18 cellular contexts compared by ENCODE assay signal in the genomic region with DNA sequence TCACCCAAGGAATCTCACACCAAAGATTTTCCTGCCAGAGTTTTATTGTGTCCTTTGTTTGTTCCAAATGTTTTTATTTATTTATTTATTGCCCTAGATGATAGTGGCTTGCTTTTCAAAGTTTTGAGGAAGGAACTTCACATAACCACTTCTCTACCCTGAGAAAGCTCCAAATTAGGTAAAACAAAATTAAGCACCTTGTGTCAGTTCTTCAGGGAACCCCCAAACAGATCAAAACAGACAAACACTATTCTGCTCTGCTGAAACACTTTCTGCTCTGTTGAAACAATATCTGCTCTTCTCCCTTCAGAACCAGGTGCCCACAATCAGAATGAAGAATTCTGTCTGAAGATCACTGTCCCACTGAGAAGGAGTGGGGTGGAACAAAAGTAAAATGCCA. TPM values are rescaled to one million over a fixed set of nuclear protein-coding genes. Genes with fewer than 3 reads are reported as not detected.
"Had no signal": no experiment of that assay in that cellular context is flagged by ENCODE, and none has a peak within 500 bp of the region (broad histone marks: within the 10 kb centered on the region; RNA-seq: fewer than 3 reads in every experiment).

No MANE protein-coding gene starts in this region.

- H3K27ac Mint-ChIP-seq: activated naive CD4-positive, alpha-beta T cell treated with anti-CD3 and anti-CD28 coated beads, Interleukin-2, amount 50 U/mL, for 72 hours; dendritic cell treated with granulocyte-macrophage colony-stimulating factor and Interleukin-4, amounts not matched to agents 40 ng/mL and 50 ng/mL, for 4 days; effector memory CD8-positive, alpha-beta T cell had no signal

- ATAC-seq: activated naive CD4-positive, alpha-beta T cell treated with anti-CD3 and anti-CD28 coated beads, Interleukin-2, amount 50 U/mL, for 72 hours; effector memory CD8-positive, alpha-beta T cell; left ventricle myocardium superior had no signal

- H3K36me3 ChIP-seq: tibial artery, vagina had no signal

- H3K4me3 ChIP-seq: tibial artery, vagina had no signal

- H3K9me3 ChIP-seq: vagina had no signal

- H3K27me3 Mint-ChIP-seq: dendritic cell treated with granulocyte-macrophage colony-stimulating factor and Interleukin-4, amounts not matched to agents 40 ng/mL and 50 ng/mL, for 4 days; effector memory CD8-positive, alpha-beta T cell had no signal

- H3K27me3 ChIP-seq: tibial artery, vagina had no signal

- H3K9me3 Mint-ChIP-seq: dendritic cell treated with granulocyte-macrophage colony-stimulating factor and Interleukin-4, amounts not matched to agents 40 ng/mL and 50 ng/mL, for 4 days; effector memory CD8-positive, alpha-beta T cell had no signal

- H3K4me3 Mint-ChIP-seq: dendritic cell treated with granulocyte-macrophage colony-stimulating factor and Interleukin-4, amounts not matched to agents 40 ng/mL and 50 ng/mL, for 4 days; effector memory CD8-positive, alpha-beta T cell had no signal

- H3K36me3 Mint-ChIP-seq: activated naive CD4-positive, alpha-beta T cell treated with anti-CD3 and anti-CD28 coated beads, Interleukin-2, amount 50 U/mL, for 72 hours had no signal

- H3K4me1 ChIP-seq: tibial artery, vagina had no signal

- H3K27ac ChIP-seq: epithelial cell of prostate, tibial artery, vagina had no signal

- DNase-seq: activated CD4-positive, alpha-beta T cell treated with anti-CD3 and anti-CD28 coated beads, Interleukin-2, amount 50 U/mL, for 1 hour; activated CD4-positive, CD25-positive, alpha-beta regulatory T cell; activated T-cell treated with anti-CD3 and anti-CD28 coated beads for 4 hours; anterior cingulate cortex; cerebellar nuclear complex; effector memory CD8-positive, alpha-beta T cell; hippocampal formation; left ventricle myocardium superior; mesendoderm; retina; stimulated activated CD4-positive, alpha-beta T cell treated with anti-CD3 and anti-CD28 coated beads, Interleukin-15, amount 100 ng/mL, for 24 hours; stimulated activated CD4-positive, alpha-beta T cell treated with anti-CD3 and anti-CD28 coated beads, Interleukin-4, amount 100 ng/mL, for 4 hours; tibial artery had no signal

RNA-seq across cellular contexts. Expression of gene CYBB, which starts 16.5 kb away (rescaled TPM):
- total RNA-seq: activated CD8-positive, alpha-beta memory T cell treated with anti-CD3 and anti-CD28 coated beads for 36 hours had no signal
